In the genomic region with DNA sequence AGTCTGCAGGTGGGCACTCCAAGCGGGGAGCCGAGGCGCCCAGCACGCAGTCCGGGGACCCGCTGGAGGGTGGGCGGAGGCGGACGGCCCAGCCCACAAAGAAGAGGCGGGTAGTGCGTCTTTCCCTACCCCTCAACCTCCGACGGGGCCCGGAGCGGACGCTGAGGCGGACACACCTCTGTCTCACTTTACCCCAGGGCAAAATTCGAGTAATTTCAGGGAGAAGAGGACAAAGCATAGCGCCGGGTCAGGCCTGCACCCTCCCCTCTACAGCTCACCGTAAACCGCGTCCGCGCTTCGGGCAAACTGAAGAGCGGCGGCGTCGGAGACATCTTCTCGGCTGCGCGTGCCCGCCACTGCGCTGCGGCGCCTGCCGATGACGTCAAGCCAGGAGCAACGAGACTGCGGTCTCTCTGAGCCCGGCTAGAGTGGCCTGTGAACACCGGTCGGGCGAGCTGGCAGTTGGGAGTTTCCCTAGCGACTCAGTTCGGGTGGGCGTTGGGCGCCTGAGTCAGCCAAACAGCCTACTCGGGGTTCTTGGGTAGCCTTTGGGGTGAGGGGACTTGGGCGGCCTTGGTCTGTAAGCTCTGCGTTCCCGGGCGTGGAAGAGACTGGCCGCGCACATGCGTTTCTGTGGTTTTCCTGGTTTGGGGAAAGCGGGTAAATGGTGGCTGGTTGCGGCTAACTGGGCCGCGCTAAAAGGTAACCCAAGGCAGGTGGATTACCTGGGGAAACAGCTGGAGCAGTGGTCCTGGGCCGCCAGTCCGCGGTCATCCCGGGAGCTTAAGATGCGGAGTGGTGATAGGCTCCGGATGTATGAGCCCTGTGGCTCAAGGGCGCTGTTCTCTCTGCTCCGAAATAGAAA, we compare ENCODE assay signal across 8 cellular contexts. TPM values are rescaled to one million over a fixed set of nuclear protein-coding genes. Genes with fewer than 3 reads are reported as not detected.
DNase-seq lines count a peak whose midpoint lies in the region; ATAC-seq and TF ChIP-seq lines count a peak whose summit lies in the region.

A gene with protein sequence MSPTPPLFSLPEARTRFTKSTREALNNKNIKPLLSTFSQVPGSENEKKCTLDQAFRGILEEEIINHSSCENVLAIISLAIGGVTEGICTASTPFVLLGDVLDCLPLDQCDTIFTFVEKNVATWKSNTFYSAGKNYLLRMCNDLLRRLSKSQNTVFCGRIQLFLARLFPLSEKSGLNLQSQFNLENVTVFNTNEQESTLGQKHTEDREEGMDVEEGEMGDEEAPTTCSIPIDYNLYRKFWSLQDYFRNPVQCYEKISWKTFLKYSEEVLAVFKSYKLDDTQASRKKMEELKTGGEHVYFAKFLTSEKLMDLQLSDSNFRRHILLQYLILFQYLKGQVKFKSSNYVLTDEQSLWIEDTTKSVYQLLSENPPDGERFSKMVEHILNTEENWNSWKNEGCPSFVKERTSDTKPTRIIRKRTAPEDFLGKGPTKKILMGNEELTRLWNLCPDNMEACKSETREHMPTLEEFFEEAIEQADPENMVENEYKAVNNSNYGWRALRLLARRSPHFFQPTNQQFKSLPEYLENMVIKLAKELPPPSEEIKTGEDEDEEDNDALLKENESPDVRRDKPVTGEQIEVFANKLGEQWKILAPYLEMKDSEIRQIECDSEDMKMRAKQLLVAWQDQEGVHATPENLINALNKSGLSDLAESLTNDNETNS (minus strand): TSS at position 360 of the 865 bp plus-strand sequence. CDS start 28 bp downstream, at position 332.

- peak; percentile 77 for DNase-seq in DMS79 (lab: John Stamatoyannopoulos, UW)
- peak; percentile 91 for DNase-seq in KBM-7
- DNase-seq in Panc1 (ENCODE audit: low read depth, low spot score), result peak; percentile 42
- peak; percentile 97 for DNase-seq in activated T-cell treated with anti-CD3 and anti-CD28 coated beads, Interleukin-2, amount 50 U/mL, for 4 hours
- peak; percentile 98 for DNase-seq in stimulated activated CD8-positive, alpha-beta memory T cell treated with anti-CD3 and anti-CD28 coated beads, Interleukin-4, amount 100 ng/mL, for 48 hours

- H3K27me3 Mint-ChIP-seq in activated T-cell treated with anti-CD3 and anti-CD28 coated beads, Interleukin-2, amount 50 U/mL, for 4 hours (ENCODE audit: low read depth), result no peaks in the 10 kb centered on the region

- H3K9ac ChIP-seq in mucosa of stomach (ENCODE audit: low read length), result peak within 1 kb of the TSS; percentile 100

- H3K36me3 ChIP-seq in Panc1 (ENCODE audit: control insufficient read depth, insufficient read depth, low read length) (peaks cover 4% of the 10 kb centered on the region), esophagus (ENCODE audit: control insufficient read depth in 2 of 2, insufficient read depth in 2 of 2, low read length in 1 of 2) (peaks cover 0 to 2% of the 10 kb centered on the region in 2 donors), mucosa of stomach (ENCODE audit: control insufficient read depth, insufficient read depth, low read length) (no peaks in the 10 kb centered on the region)

- CTCF ChIA-PET in Panc1 (lab: Charles Lee), result interaction anchor here (0.6 kb wide), 1 partner anchor 379 kb away, joined by 3 read pairs; no protein-coding TSS in a partner anchor

- peak within 1 kb of the TSS; percentile 97 for H3K4me3 Mint-ChIP-seq in activated T-cell treated with anti-CD3 and anti-CD28 coated beads, Interleukin-2, amount 50 U/mL, for 4 hours

- intact Hi-C loops in Panc1 (cut with micrococcal nuclease; ENCODE audit: unreplicated experiment), result no loop called here

- TF ChIP-seq CTCF in Panc1 (IDR thresholded peaks at IDR 0.05), result no peak

- H3K36me3 Mint-ChIP-seq in activated T-cell treated with anti-CD3 and anti-CD28 coated beads, Interleukin-2, amount 50 U/mL, for 4 hours (ENCODE audit: insufficient read depth), result peaks cover 15% of the 10 kb centered on the region

- ATAC-seq in GM21723 (IDR thresholded peaks at IDR 0.05; ENCODE audit: unreplicated experiment) (peak; percentile 90), Panc1 (peak; percentile 98)
- peak; percentile 94 to 95 for ATAC-seq in activated T-cell treated with anti-CD3 and anti-CD28 coated beads, Interleukin-2, amount 50 U/mL, for 4 hours

- H3K4me3 ChIP-seq in Panc1 (ENCODE audit: low read depth in 2 of 2, low read length in 2 of 2) (peak within 1 kb of the TSS; percentile 89 to 95), esophagus (ENCODE audit: low read depth in 1 of 2, low read length in 2 of 2) (peak within 1 kb of the TSS; percentile 81 to 88), mucosa of stomach (ENCODE audit: low read length) (peak within 1 kb of the TSS; percentile 99)

- BruUV-seq in Panc1 (replicated peaks; lab: Mats Ljungman, UMichigan), result no TSS peak

- H3K27ac ChIP-seq in Panc1 (ENCODE audit: low read length), result peak within 1 kb of the TSS; percentile 95
- H3K27ac ChIP-seq in esophagus (ENCODE audit: low read depth in 2 of 2, low read length in 1 of 2), result peak within 1 kb of the TSS; percentile 76 to 92

- in situ Hi-C loops in KBM-7 (cut with MboI; ENCODE audit: low pct_unique_long_range_greater_than_20kb, low sequenced_read_pairs), result no loop called here
- in situ Hi-C loops in Panc1 (cut with HindIII; ENCODE audit: low pct_unique_long_range_greater_than_20kb, low sequenced_read_pairs), result no loop called here

- H3K9me3 ChIP-seq in Panc1 (ENCODE audit: control insufficient read depth, insufficient read depth, low read depth, low read length) (no peaks in the 10 kb centered on the region), esophagus (ENCODE audit: control insufficient read depth in 2 of 2, insufficient read depth in 1 of 2, low read depth in 1 of 2, low read length in 1 of 2) (no peaks in the 10 kb centered on the region), mucosa of stomach (ENCODE audit: control insufficient read depth, low read length) (no peaks in the 10 kb centered on the region)

- H3K27me3 ChIP-seq in Panc1 (ENCODE audit: control insufficient read depth, insufficient read depth, low read length) (no peaks in the 10 kb centered on the region), esophagus (ENCODE audit: control insufficient read depth in 1 of 2, insufficient read depth in 2 of 2, low read length in 2 of 2) (no peaks in the 10 kb centered on the region), mucosa of stomach (ENCODE audit: control insufficient read depth, insufficient read depth, low read length) (no peaks in the 10 kb centered on the region)

- POLR2A ChIA-PET in Panc1 (lab: Charles Lee), result interaction anchor here (1.1 kb wide), 1 partner anchor 18 kb away, joined by 3 read pairs; no protein-coding TSS in a partner anchor

- H3K4me1 Mint-ChIP-seq in activated T-cell treated with anti-CD3 and anti-CD28 coated beads, Interleukin-2, amount 50 U/mL, for 4 hours (ENCODE audit: low read depth), result peaks cover 27% of the 10 kb centered on the region

- WGBS in esophagus, 2 donors, result 0% methylated on average over 69 of the region's 69 CpGs

- no peaks in the 10 kb centered on the region for H3K9me3 Mint-ChIP-seq in activated T-cell treated with anti-CD3 and anti-CD28 coated beads, Interleukin-2, amount 50 U/mL, for 4 hours

- H3K4me1 ChIP-seq in Panc1 (ENCODE audit: control insufficient read depth, insufficient read depth, low read length) (peaks cover 9% of the 10 kb centered on the region), esophagus (ENCODE audit: control insufficient read depth in 2 of 2, insufficient read depth in 2 of 2, low read length in 1 of 2) (peaks cover 0 to 2% of the 10 kb centered on the region in 2 donors), mucosa of stomach (ENCODE audit: control insufficient read depth, insufficient read depth, low read length) (peaks cover 12% of the 10 kb centered on the region)

RNA-seq across cellular contexts. Expression of the gene that starts here (rescaled TPM):
- 33.3 TPM for total RNA-seq in Panc1 (2021; ENCODE audit: unreplicated experiment)
- 15.2 TPM for polyA plus RNA-seq in Panc1 (2012; ENCODE audit: insufficient read length)
- total RNA-seq in activated T-cell treated with anti-CD3 and anti-CD28 coated beads, Interleukin-2, amount 50 U/mL, for 4 hours, result 10 to 100 TPM; 51.5 to 54.6 (median 51.6) TPM
- polyA plus RNA-seq in esophagus, result 10 to 100 TPM; 17.6 to 39.2 TPM

Comparison
In these comparisons a context has a peak if more than half of its experiments do, and no peak if none do; other contexts are left out.
1. Peak in every context shown above with its lines: DNase-seq, ATAC-seq, H3K4me3 ChIP-seq and H3K27ac ChIP-seq.
2. DNase-seq: peak in every context shown above with its lines; median percentile 98 in stimulated activated CD8-positive, alpha-beta memory T cell treated with anti-CD3 and anti-CD28 coated beads, Interleukin-4, amount 100 ng/mL, for 48 hours; 97 in activated T-cell treated with anti-CD3 and anti-CD28 coated beads, Interleukin-2, amount 50 U/mL, for 4 hours; 91 in KBM-7; 77 in DMS79; 42 in Panc1.